ENCODE assay signal across 15 cellular contexts in the genomic region with DNA sequence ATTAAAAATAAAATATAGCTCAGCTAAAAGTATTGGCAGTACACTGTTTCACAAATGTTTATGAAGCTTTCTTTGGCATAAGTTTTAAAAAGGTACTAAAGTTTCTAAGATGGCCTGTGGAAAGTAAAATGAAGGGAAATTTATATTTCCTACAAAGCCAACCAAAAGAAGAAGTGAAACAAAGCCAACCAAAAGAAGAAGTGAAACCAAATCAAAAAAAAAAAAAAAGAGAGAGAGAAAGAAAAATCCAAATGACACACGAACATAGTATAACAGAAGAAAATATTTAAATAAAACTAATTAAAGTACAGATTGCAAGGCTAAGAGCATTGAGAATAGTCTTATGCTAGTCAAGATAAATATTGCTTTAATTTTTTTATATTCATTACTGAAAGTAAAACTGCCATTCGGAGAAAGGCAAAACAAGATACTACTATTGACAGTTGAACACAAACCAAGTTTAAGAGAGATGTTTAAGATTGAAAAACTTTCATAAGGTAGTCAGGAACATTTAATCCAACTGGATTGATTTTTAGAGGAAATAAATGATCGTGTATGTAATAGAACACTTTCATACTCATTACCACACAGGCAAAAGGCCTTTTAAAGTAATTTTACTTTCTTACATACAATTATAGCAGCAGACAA. TPM values are rescaled to one million over a fixed set of nuclear protein-coding genes. Genes with fewer than 3 reads are reported as not detected.
DNase-seq lines count a peak whose midpoint lies in the region; ATAC-seq and TF ChIP-seq lines count a peak whose summit lies in the region.
"Had no signal": no experiment of that assay in that cellular context is flagged by ENCODE, and none has a peak within 500 bp of the region (broad histone marks: within the 10 kb centered on the region; RNA-seq: fewer than 3 reads in every experiment).

No MANE protein-coding gene starts in this region.

- H3K27me3 Mint-ChIP-seq in progenitor cell of endocrine pancreas: no peaks in the 10 kb centered on the region

- H3K36me3 Mint-ChIP-seq in progenitor cell of endocrine pancreas (ENCODE audit: insufficient read depth): no peaks in the 10 kb centered on the region

- TF ChIP-seq CTCF in GM12865 (IDR thresholded peaks at IDR 0.05; ENCODE audit: insufficient read depth, low read depth, low read length, missing control alignments): no peak
- TF ChIP-seq CTCF in progenitor cell of endocrine pancreas (IDR thresholded peaks at IDR 0.05; ENCODE audit: unreplicated experiment): no peak

- H3K9me3 Mint-ChIP-seq in progenitor cell of endocrine pancreas (ENCODE audit: low read depth): peaks cover 4% of the 10 kb centered on the region

- H3K4me3 ChIP-seq in GM12865 (ENCODE audit: low read depth, low read length): no peak overlapping the region
- H3K4me3 ChIP-seq: heart left ventricle had no signal

- H3K27ac Mint-ChIP-seq in progenitor cell of endocrine pancreas: no peak overlapping the region

- H3K4me1 Mint-ChIP-seq in progenitor cell of endocrine pancreas (ENCODE audit: low read depth): peaks cover 2% of the 10 kb centered on the region

- ATAC-seq in GM19452 (IDR thresholded peaks at IDR 0.05; ENCODE audit: unreplicated experiment): peak; percentile 86
- ATAC-seq in HG02981 (IDR thresholded peaks at IDR 0.05; ENCODE audit: unreplicated experiment): peak; percentile 85
- ATAC-seq: heart left ventricle had no signal

- peak; percentile 32 for DNase-seq in GM12865 (ENCODE audit: low read depth)
- peak; percentile 63 for DNase-seq in NAMALWA (ENCODE audit: low spot score)
- DNase-seq in progenitor cell of endocrine pancreas (ENCODE audit: low spot score, unreplicated experiment): no peak
- no peak for DNase-seq in OCI-M2 (lab: John Stamatoyannopoulos, UW; ENCODE audit: unreplicated experiment)
- DNase-seq in caudate nucleus (lab: John Stamatoyannopoulos, UW): no peak
- no peak for DNase-seq in activated CD4-positive, alpha-beta T cell treated with anti-CD3 and anti-CD28 coated beads for 4 hours
- DNase-seq: activated CD8-positive, alpha-beta memory T cell treated with anti-CD3 and anti-CD28 coated beads, Interleukin-2, amount 50 U/mL, for 48 hours; BE2C; cerebellar nuclear complex; heart left ventricle; NCI-H1417 treated with DMSO at 0.1 percent for 48 hours; SHP77 treated with DMSO at 0.1 percent for 48 hours had no signal

- H3K4me3 Mint-ChIP-seq in progenitor cell of endocrine pancreas (ENCODE audit: low read depth): no peak overlapping the region

- H3K27ac ChIP-seq in caudate nucleus (ENCODE audit: low read depth, low read length): no peak overlapping the region

RNA-seq across cellular contexts. Expression of gene KHDRBS2, which starts 12.8 kb away (rescaled TPM):
- total RNA-seq in progenitor cell of endocrine pancreas: 9.7 and 11.3 TPM in 2 replicates
- total RNA-seq: myocyte had no signal

Comparison
In these comparisons a context has a peak if more than half of its experiments do, and no peak if none do; other contexts are left out.
1. DNase-seq: peak in GM12865 (single experiment) and NAMALWA (single experiment); none in progenitor cell of endocrine pancreas (single experiment), OCI-M2 (single experiment), caudate nucleus (0 of 61) and activated CD4-positive, alpha-beta T cell treated with anti-CD3 and anti-CD28 coated beads for 4 hours (0 of 2).